Comparison of ENCODE assay signal across 11 cellular contexts in genomic region chr13:113835461-113836274, GRCh38. TPM values are rescaled to one million over a fixed set of nuclear protein-coding genes. Genes with fewer than 3 reads are reported as not detected.
DNase-seq lines count a peak whose midpoint lies in the region; ATAC-seq and TF ChIP-seq lines count a peak whose summit lies in the region.
"Had no signal": no experiment of that assay in that cellular context is flagged by ENCODE, and none has a peak within 500 bp of the region (broad histone marks: within the 10 kb centered on the region; RNA-seq: fewer than 3 reads in every experiment).

No MANE protein-coding gene starts in this region.

- intact Hi-C loops in OCI-LY7 (cut with micrococcal nuclease; ENCODE audit: unreplicated experiment), result no loop called here

- H3K4me2 ChIP-seq in H9 (ENCODE audit: insufficient read depth, insufficient read length, low read length) (no peak overlapping the region), OCI-LY7 (ENCODE audit: low read length) (no peak overlapping the region)

- BruUV-seq in OCI-LY7 (replicated peaks; lab: Mats Ljungman, UMichigan), result no TSS peak

- H2BK120ac ChIP-seq in H9 (ENCODE audit: low read depth, low read length, poor library complexity, severe bottlenecking), result no peak overlapping the region

- no peak overlapping the region for H4K8ac ChIP-seq in H9 (replicated peaks; ENCODE audit: insufficient read length, low read depth, low read length)

- H3K4me3 ChIP-seq in BJ (ENCODE audit: low read depth, low read length) (no peak overlapping the region), SJCRH30 (no peak overlapping the region), OCI-LY7 (ENCODE audit: low read depth, low read length, poor library complexity, severe bottlenecking) (no peak overlapping the region)

- H3K23me2 ChIP-seq in H9 (ENCODE audit: insufficient read length, low read depth, low read length, poor library complexity, severe bottlenecking), result no peaks in the 10 kb centered on the region

- no peak overlapping the region for H3K4ac ChIP-seq in H9 (ENCODE audit: low read depth, low read length)

- ATAC-seq in HG03521 (IDR thresholded peaks at IDR 0.05; ENCODE audit: unreplicated experiment) (no peak), T-helper 17 cell (no peak), GM18502 (IDR thresholded peaks at IDR 0.05; ENCODE audit: poor library complexity, unreplicated experiment) (no peak)

- H3K9me3 Mint-ChIP-seq in H9, result no peaks in the 10 kb centered on the region
- no peaks in the 10 kb centered on the region for H3K9me3 Mint-ChIP-seq in glutamatergic neuron (ENCODE audit: unreplicated experiment)

- H4K5ac ChIP-seq in H9 (ENCODE audit: insufficient read length, low read depth, low read length), result peak overlapping the region; percentile 54

- no peaks in the 10 kb centered on the region for H3K79me2 ChIP-seq in H9 (ENCODE audit: insufficient read depth, low read length)
- H3K79me2 ChIP-seq in OCI-LY7 (ENCODE audit: insufficient read depth, low read depth, low read length), result no peaks in the 10 kb centered on the region

- no peak overlapping the region for H2BK15ac ChIP-seq in H9 (ENCODE audit: low read depth, low read length)

- H3K27ac Mint-ChIP-seq in H9 (peak overlapping the region in 1 of 3 experiments; percentile 57; a peak in 1 of 7 replicates), glutamatergic neuron (ENCODE audit: unreplicated experiment) (peak overlapping the region; percentile 43), T-helper 17 cell (no peak overlapping the region)
- H3K27ac Mint-ChIP-seq: activated naive CD8-positive, alpha-beta T cell had no signal

- H2AFZ ChIP-seq in H9 (ENCODE audit: low read length) (no peak overlapping the region), OCI-LY7 (ENCODE audit: low read length) (no peak overlapping the region)

- H3T11ph ChIP-seq in H9 (ENCODE audit: low read length), result no peak overlapping the region

- H3K9me3 ChIP-seq in H9 (ENCODE audit: control insufficient read depth, low read depth, low read length), result no peaks in the 10 kb centered on the region
- H3K9me3 ChIP-seq in SJCRH30 (replicated peaks), result no peaks in the 10 kb centered on the region
- no peaks in the 10 kb centered on the region for H3K9me3 ChIP-seq in OCI-LY7 (ENCODE audit: low read length)
- no peaks in the 10 kb centered on the region for H3K9me3 ChIP-seq in T-helper 17 cell (ENCODE audit: control insufficient read depth, low read length, poor library complexity, severe bottlenecking)

- H3K27me3 Mint-ChIP-seq in H9 (ENCODE audit: low read depth) (no peaks in the 10 kb centered on the region), glutamatergic neuron (ENCODE audit: unreplicated experiment) (peaks cover 6% of the 10 kb centered on the region), T-helper 17 cell (no peaks in the 10 kb centered on the region)
- H3K27me3 Mint-ChIP-seq: activated naive CD8-positive, alpha-beta T cell had no signal

- H2BK20ac ChIP-seq in H9 (ENCODE audit: low read depth, low read length, poor library complexity, severe bottlenecking), result no peak overlapping the region

- POLR2A ChIA-PET in BJ (lab: Charles Lee) (no interaction called here), OCI-LY7 (lab: Charles Lee) (no interaction called here)

- no peak overlapping the region for H2BK12ac ChIP-seq in H9 (ENCODE audit: insufficient read length, low read depth, low read length)

- peaks cover 8 to 34% (median 15%) of the 10 kb centered on the region in 3 experiments; a peak in 6 of 7 replicates for H3K36me3 Mint-ChIP-seq in H9 (ENCODE audit: insufficient read depth in 1 of 3, low read depth in 3 of 3)
- H3K36me3 Mint-ChIP-seq in glutamatergic neuron (ENCODE audit: unreplicated experiment), result no peaks in the 10 kb centered on the region
- H3K36me3 Mint-ChIP-seq in T-helper 17 cell (ENCODE audit: low read depth), result no peaks in the 10 kb centered on the region
- H3K36me3 Mint-ChIP-seq: activated naive CD8-positive, alpha-beta T cell had no signal

- H3K4me3 Mint-ChIP-seq in H9 (no peak overlapping the region), glutamatergic neuron (ENCODE audit: unreplicated experiment) (no peak overlapping the region), T-helper 17 cell (no peak overlapping the region)
- H3K4me3 Mint-ChIP-seq: activated naive CD8-positive, alpha-beta T cell had no signal

- no CpG with 5 or more reads among the region's 37 CpGs for WGBS in H9 (ENCODE audit: extremely low coverage, insufficient read length, low lambda C conversion rate)

- DNase-seq in BJ (ENCODE audit: low read depth) (peak; percentile 74), H9 (no peak), SJCRH30 (peak; percentile 52 to 67), glutamatergic neuron (peak; percentile 42), OCI-LY7 (ENCODE audit: low spot score) (no peak), T-helper 17 cell (no peak)
- DNase-seq: KBM-7, occipital lobe had no signal

- H2AK5ac ChIP-seq in H9 (ENCODE audit: insufficient read length, low read length), result no peak overlapping the region

- H3K27me3 ChIP-seq in BJ (ENCODE audit: control insufficient read depth, insufficient read depth, low read length) (no peaks in the 10 kb centered on the region), H9 (ENCODE audit: insufficient read depth, low read length) (no peaks in the 10 kb centered on the region), SJCRH30 (no peaks in the 10 kb centered on the region)

- H3K4me1 Mint-ChIP-seq in H9 (peaks cover 16 to 21% of the 10 kb centered on the region in 2 experiments), glutamatergic neuron (ENCODE audit: low read depth, unreplicated experiment) (peaks cover 19% of the 10 kb centered on the region), T-helper 17 cell (no peaks in the 10 kb centered on the region)

- no peak overlapping the region for H3K56ac ChIP-seq in H9 (ENCODE audit: insufficient read length, low read depth, low read length)

- H3K36me3 ChIP-seq in BJ (ENCODE audit: control insufficient read depth, insufficient read depth, low read length) (peaks cover 43% of the 10 kb centered on the region), SJCRH30 (no peaks in the 10 kb centered on the region), OCI-LY7 (ENCODE audit: insufficient read depth, low read length) (peaks cover 7% of the 10 kb centered on the region; the same call in 1 of the 2 replicates)

- no peaks in the 10 kb centered on the region for H3K9me2 ChIP-seq in OCI-LY7 (ENCODE audit: insufficient read depth, low read length)

- no peaks in the 10 kb centered on the region for H3K4me1 ChIP-seq in H9 (ENCODE audit: insufficient read depth, low read length)
- peaks cover 7% of the 10 kb centered on the region; the same call in 1 of the 2 replicates for H3K4me1 ChIP-seq in SJCRH30
- H3K4me1 ChIP-seq in OCI-LY7 (ENCODE audit: insufficient read depth, low read length, poor library complexity, severe bottlenecking), result no peaks in the 10 kb centered on the region

- no peak overlapping the region for H3K9ac ChIP-seq in H9 (ENCODE audit: extremely low read depth, insufficient read length, low read length)

- H4K20me1 ChIP-seq in H9 (ENCODE audit: control insufficient read depth, insufficient read depth, insufficient read length) (no peaks in the 10 kb centered on the region), OCI-LY7 (ENCODE audit: insufficient read depth, low read length) (no peaks in the 10 kb centered on the region)

- H2BK5ac ChIP-seq in H9 (ENCODE audit: insufficient read length, low read length), result no peak overlapping the region

- no peaks in the 10 kb centered on the region for H3K79me1 ChIP-seq in H9 (ENCODE audit: insufficient read depth, low read depth, low read length, poor library complexity, severe bottlenecking)

- no peak overlapping the region; the same call in 1 of the 2 replicates for H3K14ac ChIP-seq in H9 (ENCODE audit: insufficient read depth, low read length)

- CTCF ChIA-PET in BJ (lab: Yijun Ruan, JAX) (interaction anchor here (1.0 kb wide), 1 partner anchor 112 kb away, joined by 3 read pairs; no protein-coding TSS in a partner anchor), OCI-LY7 (lab: Charles Lee; ENCODE audit: unreplicated experiment) (no interaction called here)

- no peak overlapping the region for H4K91ac ChIP-seq in H9 (ENCODE audit: insufficient read length, low read depth, low read length)

- no peak overlapping the region for H3K23ac ChIP-seq in H9 (ENCODE audit: insufficient read length, low read depth, low read length)

- TF ChIP-seq CTCF in BJ (IDR thresholded peaks at IDR 0.05; ENCODE audit: insufficient read depth, low read depth, low read length) (peak; percentile 24; the same call in 1 of the 2 replicates), H9 (conservative IDR thresholded peaks at IDR 0.05) (no peak), glutamatergic neuron (IDR thresholded peaks at IDR 0.05; ENCODE audit: partially characterized antibody, unreplicated experiment) (no peak), OCI-LY7 (conservative IDR thresholded peaks at IDR 0.05; ENCODE audit: low read length) (no peak)

- no peak overlapping the region for H3K18ac ChIP-seq in H9 (ENCODE audit: insufficient read length, low read depth, low read length)

- H3K27ac ChIP-seq in H9 (ENCODE audit: insufficient read length, low read depth, low read length) (no peak overlapping the region), SJCRH30 (no peak overlapping the region), OCI-LY7 (ENCODE audit: low read depth, low read length, poor library complexity, severe bottlenecking) (no peak overlapping the region)

RNA-seq across cellular contexts. Expression of gene GAS6, which starts 28.2 kb away (rescaled TPM):
- 247 and 374 TPM in 2 replicates for polyA plus RNA-seq in BJ (2011; rRNA removed)
- 99.1 and 135 TPM in 2 replicates for polyA minus RNA-seq in BJ (2011; rRNA and poly(A)+ RNA removed)
- total RNA-seq in H9 (2021) (19.5 and 20.5 TPM in 2 replicates), glutamatergic neuron (ENCODE audit: unreplicated experiment) (47.6 TPM), OCI-LY7 (2022) (not detected in 2 replicates), T-helper 17 cell (1 to 10 TPM; 2.2 to 3.8 TPM)
- total RNA-seq in SJCRH30 (2014; rRNA removed; shearing (Covaris generic)), result 0.10 and 0.14 TPM in 2 replicates
- not detected in 2 replicates for total RNA-seq in OCI-LY7 (2014; rRNA removed; shearing (Covaris generic))

Comparison
In these comparisons a context has a peak if more than half of its experiments do, and no peak if none do; other contexts are left out.
1. DNase-seq: peak in BJ (single experiment), SJCRH30 (2 of 2) and glutamatergic neuron (single experiment); none in H9 (single experiment), OCI-LY7 (single experiment) and T-helper 17 cell (0 of 3).